ENCODE assay signal across 1 cellular context in genomic region chr10:50624866-50625491, GRCh38.
A peak's percentile ranks its signal among the peaks of the same experiment; 100 is the strongest.
TF ChIP-seq lines count a peak whose summit lies in the region.

No MANE protein-coding gene starts in this region.

TF ChIP-seq in HepG2, 621 proteins besides CTCF, POLR2A, EP300 and RAD21 (continued from another document and continues in another):
- TF ChIP-seq ZHX2 (IDR thresholded peaks at IDR 0.05; ENCODE audit: low read depth) (no peak), ZHX2 (CRISPR knock-in tag; IDR thresholded peaks at IDR 0.05; ENCODE audit: borderline replicate concordance) (no peak; the same call in none of the 2 replicates), ZNF205 (CRISPR knock-in tag; IDR thresholded peaks at IDR 0.05) (peak; percentile 65; the same call in 1 of the 2 replicates), ATF6 (CRISPR knock-in tag; conservative IDR thresholded peaks at IDR 0.05) (no peak), ZNF558 (CRISPR knock-in tag; IDR thresholded peaks at IDR 0.05; ENCODE audit: borderline replicate concordance) (peak; percentile 74; the same call in 1 of the 2 replicates), CCDC6 (CRISPR knock-in tag; IDR thresholded peaks at IDR 0.05) (0 out of 2 replicates have a peak, but pooled peaks have one; percentile 17), NR2C2 (CRISPR knock-in tag; IDR thresholded peaks at IDR 0.05; ENCODE audit: borderline replicate concordance) (peak; percentile 44; the same call in 1 of the 2 replicates), PRDM15 (CRISPR knock-in tag; IDR thresholded peaks at IDR 0.05) (peak; percentile 90; the same call in 1 of the 2 replicates), SMARCC2 (IDR thresholded peaks at IDR 0.05) (no peak), ZFX (CRISPR knock-in tag; IDR thresholded peaks at IDR 0.05; ENCODE audit: low read depth) (peak; percentile 87), ZNF652 (CRISPR knock-in tag; IDR thresholded peaks at IDR 0.05; ENCODE audit: borderline replicate concordance, low read depth) (no peak), ZNF674 (CRISPR knock-in tag; IDR thresholded peaks at IDR 0.05; ENCODE audit: low read depth) (no peak), CREM (IDR thresholded peaks at IDR 0.05) (0 out of 2 replicates have a peak, but pooled peaks have one; percentile 50), CREM (CRISPR knock-in tag; IDR thresholded peaks at IDR 0.05) (no peak), ZSCAN20 (CRISPR knock-in tag; IDR thresholded peaks at IDR 0.05; ENCODE audit: borderline replicate concordance) (peak; percentile 45; the same call in 1 of the 2 replicates), RBM22 (optimal IDR thresholded peaks at IDR 0.05; ENCODE audit: low read length) (no peak), KLF16 (CRISPR knock-in tag; IDR thresholded peaks at IDR 0.05) (peak in 1 of 2 experiments; percentile 77; a peak in 1 of 4 replicates), PAWR (CRISPR knock-in tag; IDR thresholded peaks at IDR 0.05; ENCODE audit: borderline replicate concordance) (no peak), ELF4 (CRISPR knock-in tag; IDR thresholded peaks at IDR 0.05; ENCODE audit: borderline replicate concordance) (0 out of 2 replicates have a peak, but pooled peaks have one; percentile 49), HNRNPUL1 (IDR thresholded peaks at IDR 0.05; ENCODE audit: low read depth, low read length) (no peak), ZNF232 (CRISPR knock-in tag; IDR thresholded peaks at IDR 0.05; ENCODE audit: borderline replicate concordance) (peak; percentile 63; the same call in 1 of the 2 replicates), ARID2 (CRISPR knock-in tag; IDR thresholded peaks at IDR 0.05; ENCODE audit: borderline replicate concordance) (0 out of 2 replicates have a peak, but pooled peaks have one; percentile 41), PHF20 (CRISPR knock-in tag; IDR thresholded peaks at IDR 0.05) (peak; percentile 70; the same call in 1 of the 2 replicates), ZNF251 (CRISPR knock-in tag; IDR thresholded peaks at IDR 0.05) (no peak), ZNF777 (CRISPR knock-in tag; IDR thresholded peaks at IDR 0.05) (peak; percentile 48; the same call in 1 of the 2 replicates), SALL2 (CRISPR knock-in tag; IDR thresholded peaks at IDR 0.05) (0 out of 2 replicates have a peak, but pooled peaks have one; percentile 38), ZNF296 (CRISPR knock-in tag; conservative IDR thresholded peaks at IDR 0.05) (0 out of 2 replicates have a peak, but pooled peaks have one; percentile 6), THAP7 (CRISPR knock-in tag; IDR thresholded peaks at IDR 0.05) (no peak; the same call in 1 of the 2 replicates), PATZ1 (CRISPR knock-in tag; IDR thresholded peaks at IDR 0.05) (0 out of 2 replicates have a peak, but pooled peaks have one; percentile 19), HOMEZ (CRISPR knock-in tag; IDR thresholded peaks at IDR 0.05; ENCODE audit: low read depth) (no peak), ZNF230 (CRISPR knock-in tag; IDR thresholded peaks at IDR 0.05) (no peak), TBP (CRISPR knock-in tag; IDR thresholded peaks at IDR 0.05) (no peak), ZNF749 (CRISPR knock-in tag; IDR thresholded peaks at IDR 0.05; ENCODE audit: borderline replicate concordance) (peak; percentile 92; the same call in 1 of the 2 replicates), ZBTB10 (CRISPR knock-in tag; IDR thresholded peaks at IDR 0.05; ENCODE audit: borderline replicate concordance) (0 out of 2 replicates have a peak, but pooled peaks have one; percentile 46), ZNF605 (CRISPR knock-in tag; IDR thresholded peaks at IDR 0.05) (0 out of 2 replicates have a peak, but pooled peaks have one; percentile 36), SAFB2 (CRISPR knock-in tag; IDR thresholded peaks at IDR 0.05; ENCODE audit: borderline replicate concordance, low read depth) (no peak; the same call in 1 of the 2 replicates), HIVEP1 (CRISPR knock-in tag; IDR thresholded peaks at IDR 0.05) (0 out of 2 replicates have a peak, but pooled peaks have one; percentile 43), TEAD2 (CRISPR knock-in tag; IDR thresholded peaks at IDR 0.05) (0 out of 2 replicates have a peak, but pooled peaks have one; percentile 47), ZNF512 (CRISPR knock-in tag; IDR thresholded peaks at IDR 0.05) (no peak)
